In the genomic region with DNA sequence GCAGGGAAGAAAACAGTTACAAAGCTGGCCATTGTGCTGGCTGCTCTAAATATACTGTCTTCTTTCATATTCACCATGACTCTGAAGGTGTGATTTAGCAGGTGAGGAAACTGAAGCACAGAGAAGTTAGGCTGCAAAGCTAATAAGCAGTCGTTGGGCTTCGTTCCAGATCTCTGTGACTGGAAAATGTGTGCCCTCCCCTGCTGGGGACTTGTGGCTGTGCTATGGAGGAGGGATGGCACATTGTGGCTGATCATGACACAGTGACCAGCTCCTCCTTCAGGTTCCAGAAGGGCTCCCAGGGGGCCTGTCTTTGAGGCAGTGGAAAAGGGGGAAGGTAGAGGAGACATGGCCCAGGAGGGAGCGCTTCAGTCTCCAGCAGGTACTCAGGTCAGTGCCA, we compare ENCODE assay signal across 11 cellular contexts. TPM values are rescaled to one million over a fixed set of nuclear protein-coding genes. Genes with fewer than 3 reads are reported as not detected.
DNase-seq lines count a peak whose midpoint lies in the region; ATAC-seq and TF ChIP-seq lines count a peak whose summit lies in the region.
"Had no signal": no experiment of that assay in that cellular context is flagged by ENCODE, and none has a peak within 500 bp of the region (broad histone marks: within the 10 kb centered on the region; RNA-seq: fewer than 3 reads in every experiment).

No MANE protein-coding gene starts in this region.

- H3K27ac ChIP-seq in GM23338 (ENCODE audit: low read depth) = no peak overlapping the region

- H3K36me3 ChIP-seq in GM23338 (ENCODE audit: insufficient read depth) = no peaks in the 10 kb centered on the region

- H2AFZ ChIP-seq in GM23338 = peak overlapping the region; percentile 48; the same call in 1 of the 2 replicates

- H3K9me3 Mint-ChIP-seq in GM23338 = no peaks in the 10 kb centered on the region
- no peaks in the 10 kb centered on the region for H3K9me3 Mint-ChIP-seq in natural killer cell

- intact Hi-C loops in natural killer cell (cut with micrococcal nuclease) = no loop called here

- peaks cover 10% of the 10 kb centered on the region; the same call in 1 of the 2 replicates for H3K4me1 ChIP-seq in GM23338 (ENCODE audit: insufficient read depth)

- H3F3A ChIP-seq in GM23338 (replicated peaks; ENCODE audit: low read depth) = no peaks in the 10 kb centered on the region

- no peaks in the 10 kb centered on the region for H3K9me2 ChIP-seq in GM23338 (ENCODE audit: insufficient read depth)

- no peaks in the 10 kb centered on the region for H3K27me3 ChIP-seq in GM23338 (ENCODE audit: insufficient read depth)

- H3K4me1 Mint-ChIP-seq in GM23338 (peaks cover 13% of the 10 kb centered on the region), natural killer cell (peaks cover 69 to 71% of the 10 kb centered on the region in 2 donors)

- H3K79me2 ChIP-seq in GM23338 (replicated peaks; ENCODE audit: insufficient read depth) = no peaks in the 10 kb centered on the region; the same call in 1 of the 2 replicates

- H3K4me3 Mint-ChIP-seq in GM23338 (no peak overlapping the region), natural killer cell (peak overlapping the region; percentile 61)

- H3K4me3 ChIP-seq in GM23338 = no peak overlapping the region

- peak; percentile 1 for DNase-seq in NCI-H748 (lab: John Stamatoyannopoulos, UW; ENCODE audit: unreplicated experiment)
- DNase-seq in NCI-H748 treated with DMSO at 0.1 percent for 48 hours (lab: John Stamatoyannopoulos, UW) = no peak
- peak; percentile 43 for DNase-seq in GM23338 (ENCODE audit: low spot score)
- peak; percentile 23 for DNase-seq in SKM-1 treated with dmso at 0.1 percent for 144 hours (lab: John Stamatoyannopoulos, UW; ENCODE audit: unreplicated experiment)
- DNase-seq in natural killer cell = no peak
- no peak for DNase-seq in CD1c-positive myeloid dendritic cell (ENCODE audit: extremely low spot score)
- DNase-seq in dermis blood vessel endothelial cell = no peak
- DNase-seq: activated T-cell treated with anti-CD3 and anti-CD28 coated beads, Interleukin-2, amount 50 U/mL, for 48 hours; cortex of kidney; NCI-H226 had no signal

- no peak overlapping the region for H3K4me2 ChIP-seq in GM23338

- H3K27ac Mint-ChIP-seq in GM23338 (no peak overlapping the region), natural killer cell (peak overlapping the region; percentile 75 to 86)

- no peaks in the 10 kb centered on the region for H4K20me1 ChIP-seq in GM23338 (replicated peaks; ENCODE audit: insufficient read depth)

- H3K27me3 Mint-ChIP-seq in GM23338 (ENCODE audit: insufficient read depth, low read depth, poor library complexity) = peaks cover 3% of the 10 kb centered on the region
- no peaks in the 10 kb centered on the region for H3K27me3 Mint-ChIP-seq in natural killer cell (ENCODE audit: low read depth in 2 of 2)

- H3K36me3 Mint-ChIP-seq in GM23338 (ENCODE audit: low read depth) = no peaks in the 10 kb centered on the region
- no peaks in the 10 kb centered on the region for H3K36me3 Mint-ChIP-seq in natural killer cell

- TF ChIP-seq CTCF in GM23338 (conservative IDR thresholded peaks at IDR 0.05; ENCODE audit: low read depth in 2 of 2) (no peak; a peak in 1 of 4 replicates), natural killer cell (IDR thresholded peaks at IDR 0.05) (no peak)

- ATAC-seq in GM23338 (peak; percentile 75), natural killer cell (peak in 1 of 3 donors; percentile 8), HG03565 (IDR thresholded peaks at IDR 0.05; ENCODE audit: unreplicated experiment) (no peak)

TF ChIP-seq in GM23338, 12 proteins besides CTCF, POLR2A, EP300 and RAD21:
- TF ChIP-seq JUNB (IDR thresholded peaks at IDR 0.05; ENCODE audit: unreplicated experiment) = no peak
- TF ChIP-seq, protein P1, sequence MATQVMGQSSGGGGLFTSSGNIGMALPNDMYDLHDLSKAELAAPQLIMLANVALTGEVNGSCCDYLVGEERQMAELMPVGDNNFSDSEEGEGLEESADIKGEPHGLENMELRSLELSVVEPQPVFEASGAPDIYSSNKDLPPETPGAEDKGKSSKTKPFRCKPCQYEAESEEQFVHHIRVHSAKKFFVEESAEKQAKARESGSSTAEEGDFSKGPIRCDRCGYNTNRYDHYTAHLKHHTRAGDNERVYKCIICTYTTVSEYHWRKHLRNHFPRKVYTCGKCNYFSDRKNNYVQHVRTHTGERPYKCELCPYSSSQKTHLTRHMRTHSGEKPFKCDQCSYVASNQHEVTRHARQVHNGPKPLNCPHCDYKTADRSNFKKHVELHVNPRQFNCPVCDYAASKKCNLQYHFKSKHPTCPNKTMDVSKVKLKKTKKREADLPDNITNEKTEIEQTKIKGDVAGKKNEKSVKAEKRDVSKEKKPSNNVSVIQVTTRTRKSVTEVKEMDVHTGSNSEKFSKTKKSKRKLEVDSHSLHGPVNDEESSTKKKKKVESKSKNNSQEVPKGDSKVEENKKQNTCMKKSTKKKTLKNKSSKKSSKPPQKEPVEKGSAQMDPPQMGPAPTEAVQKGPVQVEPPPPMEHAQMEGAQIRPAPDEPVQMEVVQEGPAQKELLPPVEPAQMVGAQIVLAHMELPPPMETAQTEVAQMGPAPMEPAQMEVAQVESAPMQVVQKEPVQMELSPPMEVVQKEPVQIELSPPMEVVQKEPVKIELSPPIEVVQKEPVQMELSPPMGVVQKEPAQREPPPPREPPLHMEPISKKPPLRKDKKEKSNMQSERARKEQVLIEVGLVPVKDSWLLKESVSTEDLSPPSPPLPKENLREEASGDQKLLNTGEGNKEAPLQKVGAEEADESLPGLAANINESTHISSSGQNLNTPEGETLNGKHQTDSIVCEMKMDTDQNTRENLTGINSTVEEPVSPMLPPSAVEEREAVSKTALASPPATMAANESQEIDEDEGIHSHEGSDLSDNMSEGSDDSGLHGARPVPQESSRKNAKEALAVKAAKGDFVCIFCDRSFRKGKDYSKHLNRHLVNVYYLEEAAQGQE (IDR thresholded peaks at IDR 0.05; ENCODE audit: unreplicated experiment) = no peak
- TF ChIP-seq STAT1 (IDR thresholded peaks at IDR 0.05; ENCODE audit: unreplicated experiment) = no peak
- TF ChIP-seq ZNF114 (CRISPR knock-in tag; IDR thresholded peaks at IDR 0.05) = no peak
TF ChIP-seq in GM23338: peak in this region for 0.

RNA-seq across cellular contexts. Expression of a gene that starts 19.2 kb away (rescaled TPM):
- total RNA-seq in GM23338 (2014; rRNA removed; shearing (Covaris generic)) = 6.5 and 9.1 TPM in 2 replicates
- polyA plus RNA-seq in GM23338 (2016; fragmentation: Nextera tagmentation; extraction: Ambion mirVana) = 6.4 and 7.0 TPM in 2 replicates
- total RNA-seq in natural killer cell (10 to 100 TPM; 42.1 to 53.8 (median 48.9) TPM), dermis blood vessel endothelial cell (22.7 and 30.6 TPM in 2 replicates)

RNA-seq across cellular contexts. Expression of a gene that starts 45.6 kb away (rescaled TPM):
- 8.7 and 19.3 TPM in 2 replicates for total RNA-seq in GM23338 (2014; rRNA removed; shearing (Covaris generic))
- 22.0 and 24.2 TPM in 2 replicates for polyA plus RNA-seq in GM23338 (2016; fragmentation: Nextera tagmentation; extraction: Ambion mirVana)
- total RNA-seq in natural killer cell (1 to 10 TPM; 3.3 to 5.5 (median 3.7) TPM), dermis blood vessel endothelial cell (10.2 and 16.0 TPM in 2 replicates)

RNA-seq across cellular contexts. Expression of a gene that starts 45.9 kb away (rescaled TPM):
- 14.4 and 18.6 TPM in 2 replicates for total RNA-seq in GM23338 (2014; rRNA removed; shearing (Covaris generic))
- 10.5 and 11.7 TPM in 2 replicates for polyA plus RNA-seq in GM23338 (2016; fragmentation: Nextera tagmentation; extraction: Ambion mirVana)
- total RNA-seq in natural killer cell = 10 to 100 TPM; 13.1 to 18.8 (median 17.0) TPM
- 20.3 and 22.0 TPM in 2 replicates for total RNA-seq in dermis blood vessel endothelial cell

Comparison
In these comparisons a context has a peak if more than half of its experiments do, and no peak if none do; other contexts are left out.
1. DNase-seq: peak in NCI-H748 (single experiment), GM23338 (single experiment) and SKM-1 treated with dmso at 0.1 percent for 144 hours (single experiment); none in NCI-H748 treated with DMSO at 0.1 percent for 48 hours (single experiment), natural killer cell (single experiment), CD1c-positive myeloid dendritic cell (single experiment) and dermis blood vessel endothelial cell (single experiment).